9 cellular contexts compared by ENCODE assay signal in the genomic region with DNA sequence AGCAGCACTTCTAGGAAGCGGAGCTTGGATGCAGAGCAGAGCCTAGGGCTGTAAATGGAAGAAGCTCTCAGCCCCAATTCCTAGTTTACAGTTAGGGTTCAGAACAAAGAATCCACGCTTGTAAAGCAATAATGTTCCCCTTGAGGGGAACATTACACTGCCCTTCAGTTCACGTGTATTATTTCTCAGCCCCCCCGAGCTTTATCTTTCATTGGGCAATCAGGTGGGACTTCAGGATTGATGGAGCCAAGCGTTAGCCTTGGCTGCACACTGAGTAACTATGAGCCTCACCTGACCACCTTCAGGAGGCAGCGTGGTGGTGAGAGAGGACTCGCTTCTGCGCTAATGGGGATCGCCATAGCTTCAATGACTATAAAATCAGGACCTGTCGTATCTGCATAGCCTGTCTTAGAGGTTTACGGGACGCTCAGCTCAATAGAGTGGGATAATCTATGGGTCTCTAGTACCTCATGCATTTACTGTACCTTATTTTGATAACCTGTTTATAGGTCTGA.
DNase-seq lines count a peak whose midpoint lies in the region; ATAC-seq, FAIRE-seq and TF ChIP-seq lines count a peak whose summit lies in the region.
"Had no signal": no experiment of that assay in that cellular context is flagged by ENCODE, and none has a peak within 500 bp of the region (broad histone marks: within the 10 kb centered on the region; RNA-seq: fewer than 3 reads in every experiment).

No MANE protein-coding gene starts in this region.

- no peaks in the 10 kb centered on the region for H3K9me3 Mint-ChIP-seq in natural killer cell treated with Interleukin-12 subunit alpha and Interleukin-12 subunit beta and Interleukin-15 and Interleukin-18, amount 100 ng/mL, for 72 hours

- no peaks in the 10 kb centered on the region for H3K36me3 Mint-ChIP-seq in natural killer cell treated with Interleukin-12 subunit alpha and Interleukin-12 subunit beta and Interleukin-15 and Interleukin-18, amount 100 ng/mL, for 72 hours

- no peak for TF ChIP-seq POLR2A in GM12891 (IDR thresholded peaks at IDR 0.05; ENCODE audit: low read depth, low read length)

- DNase-seq in AG09309 (ENCODE audit: low read depth): no peak
- peak; percentile 28 for DNase-seq in NCI-H1105 (lab: John Stamatoyannopoulos, UW)
- DNase-seq in epithelial cell of esophagus (ENCODE audit: low read depth): peak; percentile 27
- DNase-seq in natural killer cell treated with Interleukin-12 subunit alpha and Interleukin-12 subunit beta and Interleukin-15 and Interleukin-18, amount 100 ng/mL, for 72 hours (ENCODE audit: low spot score): no peak
- no peak for DNase-seq in GOT3 (lab: John Stamatoyannopoulos, UW)
- no peak for DNase-seq in D721Med (ENCODE audit: insufficient read length, low spot score)
- no peak for DNase-seq in GM12891 (ENCODE audit: insufficient read length, low spot score)

- TF ChIP-seq CTCF in AG09309 (IDR thresholded peaks at IDR 0.05; ENCODE audit: control insufficient read depth, insufficient read depth, low read depth, low read length, missing control alignments): no peak
- no peak for TF ChIP-seq CTCF in epithelial cell of esophagus (IDR thresholded peaks at IDR 0.05; ENCODE audit: insufficient read depth, low read depth, low read length, missing control alignments)
- TF ChIP-seq CTCF in D721Med (IDR thresholded peaks at IDR 0.05; ENCODE audit: insufficient read depth, missing control alignments): no peak

- H3K4me3 Mint-ChIP-seq in natural killer cell treated with Interleukin-12 subunit alpha and Interleukin-12 subunit beta and Interleukin-15 and Interleukin-18, amount 100 ng/mL, for 72 hours: peak overlapping the region; percentile 77

- H3K4me1 Mint-ChIP-seq in natural killer cell treated with Interleukin-12 subunit alpha and Interleukin-12 subunit beta and Interleukin-15 and Interleukin-18, amount 100 ng/mL, for 72 hours (ENCODE audit: low read depth in 2 of 2): peaks cover 6 to 7% of the 10 kb centered on the region in 2 donors

- H3K27ac Mint-ChIP-seq in natural killer cell treated with Interleukin-12 subunit alpha and Interleukin-12 subunit beta and Interleukin-15 and Interleukin-18, amount 100 ng/mL, for 72 hours: no peak overlapping the region

- H3K27me3 Mint-ChIP-seq in natural killer cell treated with Interleukin-12 subunit alpha and Interleukin-12 subunit beta and Interleukin-15 and Interleukin-18, amount 100 ng/mL, for 72 hours: peaks cover 19 to 20% of the 10 kb centered on the region in 2 donors

- ATAC-seq in natural killer cell treated with Interleukin-12 subunit alpha and Interleukin-12 subunit beta and Interleukin-15 and Interleukin-18, amount 100 ng/mL, for 72 hours: no peak
- no peak for ATAC-seq in HG03571 (IDR thresholded peaks at IDR 0.05; ENCODE audit: unreplicated experiment)

- H3K4me3 ChIP-seq in AG09309 (ENCODE audit: control insufficient read depth, low read depth, low read length): peak overlapping the region; percentile 51
- peak overlapping the region; percentile 65 for H3K4me3 ChIP-seq in epithelial cell of esophagus (ENCODE audit: low read length)

- FAIRE-seq in D721Med (lab: Jason Lieb, UNC) (no peak), GM12891 (lab: Jason Lieb, UNC) (no peak)
- FAIRE-seq: colon had no signal

TF ChIP-seq in GM12891, 5 proteins besides CTCF, POLR2A, EP300 and RAD21:
- no peak for TF ChIP-seq POU2F2 (IDR thresholded peaks at IDR 0.05; ENCODE audit: low read depth, low read length)
- no peak for TF ChIP-seq SPI1 (IDR thresholded peaks at IDR 0.05; ENCODE audit: low read depth, low read length)
- no peak for TF ChIP-seq POLR2AphosphoS5 (IDR thresholded peaks at IDR 0.05; ENCODE audit: low read depth, low read length)

Comparison
In these comparisons a context has a peak if more than half of its experiments do, and no peak if none do; other contexts are left out.
1. DNase-seq: peak in NCI-H1105 (single experiment) and epithelial cell of esophagus (single experiment); none in AG09309 (single experiment), natural killer cell treated with Interleukin-12 subunit alpha and Interleukin-12 subunit beta and Interleukin-15 and Interleukin-18, amount 100 ng/mL, for 72 hours (single experiment), GOT3 (single experiment), D721Med (single experiment) and GM12891 (single experiment).